Comparison of ENCODE assay signal across 11 cellular contexts in the genomic region with DNA sequence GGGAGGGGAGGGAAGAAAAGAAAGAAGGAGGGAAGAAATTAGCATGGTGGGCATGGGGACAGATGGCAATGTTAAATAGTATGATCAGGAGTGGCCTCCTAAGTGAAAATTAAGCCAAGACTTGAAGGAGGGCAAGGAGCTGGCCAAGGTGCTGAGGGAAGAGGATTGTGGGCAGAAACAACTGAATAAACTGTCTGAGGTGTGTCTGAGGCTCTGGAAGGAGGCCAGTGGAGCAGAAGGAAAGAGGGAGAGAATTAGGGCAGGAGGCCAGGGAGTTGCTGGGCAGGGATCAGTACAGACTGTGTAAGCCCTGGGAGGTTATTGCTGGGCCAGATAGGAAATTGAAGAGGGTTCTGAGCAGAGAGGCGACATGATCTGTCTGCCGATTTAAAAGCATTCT. TPM values are rescaled to one million over a fixed set of nuclear protein-coding genes. Genes with fewer than 3 reads are reported as not detected.
DNase-seq lines count a peak whose midpoint lies in the region; ATAC-seq and TF ChIP-seq lines count a peak whose summit lies in the region.
"Had no signal": no experiment of that assay in that cellular context is flagged by ENCODE, and none has a peak within 500 bp of the region (broad histone marks: within the 10 kb centered on the region; RNA-seq: fewer than 3 reads in every experiment).

No MANE protein-coding gene starts in this region.

- no peak overlapping the region for H2AK5ac ChIP-seq in H9 (ENCODE audit: insufficient read length, low read length)

- H3K23me2 ChIP-seq in H9 (ENCODE audit: insufficient read length, low read depth, low read length, poor library complexity, severe bottlenecking): no peaks in the 10 kb centered on the region

- H4K20me1 ChIP-seq in H9 (ENCODE audit: control insufficient read depth, insufficient read depth, insufficient read length): no peaks in the 10 kb centered on the region

- H2BK5ac ChIP-seq in H9 (ENCODE audit: insufficient read length, low read length): no peak overlapping the region

- H2BK15ac ChIP-seq in H9 (ENCODE audit: low read depth, low read length): no peak overlapping the region

- CTCF ChIA-PET in A673 (lab: Charles Lee): no interaction called here

- no peak overlapping the region for H3K23ac ChIP-seq in H9 (ENCODE audit: insufficient read length, low read depth, low read length)

- H3K9ac ChIP-seq in H9 (ENCODE audit: extremely low read depth, insufficient read length, low read length): no peak overlapping the region

- H3K14ac ChIP-seq in H9 (ENCODE audit: insufficient read depth, low read length): no peak overlapping the region

- H3K9me3 ChIP-seq in A673 (ENCODE audit: low read depth, low read length, poor library complexity, severe bottlenecking): no peaks in the 10 kb centered on the region
- no peaks in the 10 kb centered on the region for H3K9me3 ChIP-seq in H9 (ENCODE audit: control insufficient read depth, low read depth, low read length)
- H3K9me3 ChIP-seq: ascending aorta had no signal

- POLR2A ChIA-PET in A673 (lab: Charles Lee; ENCODE audit: low non-redundant PET): no interaction called here

- ATAC-seq in GM19395 (IDR thresholded peaks at IDR 0.05; ENCODE audit: unreplicated experiment): no peak
- ATAC-seq: Panc1 had no signal

- no peaks in the 10 kb centered on the region for H3K27me3 ChIP-seq in A673 (replicated peaks; ENCODE audit: insufficient read depth, low read depth, low read length, poor library complexity)
- H3K27me3 ChIP-seq in H9 (ENCODE audit: insufficient read depth, low read length): no peaks in the 10 kb centered on the region
- H3K27me3 ChIP-seq: ascending aorta had no signal

- H3T11ph ChIP-seq in H9 (ENCODE audit: low read length): no peak overlapping the region

- no peaks in the 10 kb centered on the region for H3K79me1 ChIP-seq in H9 (ENCODE audit: insufficient read depth, low read depth, low read length, poor library complexity, severe bottlenecking)

- H3K27me3 Mint-ChIP-seq in H9 (ENCODE audit: low read depth): no peaks in the 10 kb centered on the region

- H3K36me3 ChIP-seq in A673 (ENCODE audit: insufficient read depth, low read length, poor library complexity, severe bottlenecking): no peaks in the 10 kb centered on the region
- H3K36me3 ChIP-seq: ascending aorta had no signal

- no peak overlapping the region for H3K4ac ChIP-seq in H9 (ENCODE audit: low read depth, low read length)

- H3K36me3 Mint-ChIP-seq in H9 (ENCODE audit: insufficient read depth in 1 of 3, low read depth in 3 of 3): no peaks in the 10 kb centered on the region

- H3K4me3 Mint-ChIP-seq in H9: no peak overlapping the region

- H3K18ac ChIP-seq in H9 (ENCODE audit: insufficient read length, low read depth, low read length): no peak overlapping the region

- no TSS peak for BruUV-seq in A673 (replicated peaks; lab: Mats Ljungman, UMichigan)

- H3K27ac Mint-ChIP-seq in H9: no peak overlapping the region

- H3K4me1 Mint-ChIP-seq in H9: 0 out of 4 replicates have a peak, but pooled peaks cover 0 to under 1% of the 10 kb centered on the region in 2 experiments

- intact Hi-C loops in A673 (cut with micrococcal nuclease; ENCODE audit: unreplicated experiment): no loop called here

- H2BK12ac ChIP-seq in H9 (ENCODE audit: insufficient read length, low read depth, low read length): no peak overlapping the region

- H3K4me3 ChIP-seq in A673 (ENCODE audit: low read depth, low read length, poor library complexity, severe bottlenecking): no peak overlapping the region
- no peak overlapping the region for H3K4me3 ChIP-seq in fibroblast of villous mesenchyme (ENCODE audit: low read depth, low read length)
- H3K4me3 ChIP-seq: ascending aorta had no signal

- no peak overlapping the region for H2AFZ ChIP-seq in H9 (ENCODE audit: low read length)

- DNase-seq in A673 (ENCODE audit: low spot score) (peak; percentile 27), H9 (peak; percentile 42), UCSD-AML1 (lab: John Stamatoyannopoulos, UW; ENCODE audit: unreplicated experiment) (peak; percentile 6), fibroblast of villous mesenchyme (ENCODE audit: low read depth) (peak; percentile 44), SKM-1 (lab: John Stamatoyannopoulos, UW; ENCODE audit: unreplicated experiment) (no peak), AG20443 (ENCODE audit: low spot score) (no peak), midbrain (lab: John Stamatoyannopoulos, UW) (no peak)
- DNase-seq: NCI-H1105 had no signal

- H3K4me2 ChIP-seq in H9 (ENCODE audit: insufficient read depth, insufficient read length, low read length): no peak overlapping the region

- H2BK20ac ChIP-seq in H9 (ENCODE audit: low read depth, low read length, poor library complexity, severe bottlenecking): no peak overlapping the region

- H3K56ac ChIP-seq in H9 (ENCODE audit: insufficient read length, low read depth, low read length): no peak overlapping the region

- no peaks in the 10 kb centered on the region for H3K4me1 ChIP-seq in A673 (ENCODE audit: insufficient read depth, low read length, poor library complexity, severe bottlenecking)
- no peaks in the 10 kb centered on the region for H3K4me1 ChIP-seq in H9 (ENCODE audit: insufficient read depth, low read length)
- H3K4me1 ChIP-seq: ascending aorta had no signal

- no peak overlapping the region for H4K8ac ChIP-seq in H9 (replicated peaks; ENCODE audit: insufficient read length, low read depth, low read length)

- WGBS in H9 (ENCODE audit: extremely low coverage, insufficient read length, low lambda C conversion rate): no CpG with 5 or more reads among the region's 2 CpGs

- no peaks in the 10 kb centered on the region for H3K79me2 ChIP-seq in H9 (ENCODE audit: insufficient read depth, low read length)

- H3K27ac ChIP-seq in A673 (ENCODE audit: low read depth, low read length, poor library complexity, severe bottlenecking) (no peak overlapping the region), H9 (ENCODE audit: insufficient read length, low read depth, low read length) (no peak overlapping the region)
- H3K27ac ChIP-seq: ascending aorta had no signal

- TF ChIP-seq CTCF in A673 (conservative IDR thresholded peaks at IDR 0.05; ENCODE audit: low read depth, low read length): no peak
- TF ChIP-seq CTCF in H9 (conservative IDR thresholded peaks at IDR 0.05): no peak
- TF ChIP-seq CTCF in fibroblast of villous mesenchyme (IDR thresholded peaks at IDR 0.05; ENCODE audit: insufficient read depth, low read depth, low read length): no peak

- H2BK120ac ChIP-seq in H9 (ENCODE audit: low read depth, low read length, poor library complexity, severe bottlenecking): no peak overlapping the region

- no peak overlapping the region for H4K91ac ChIP-seq in H9 (ENCODE audit: insufficient read length, low read depth, low read length)

- H4K5ac ChIP-seq in H9 (ENCODE audit: insufficient read length, low read depth, low read length): no peak overlapping the region

- H3K9me3 Mint-ChIP-seq in H9: no peaks in the 10 kb centered on the region

RNA-seq across cellular contexts. Expression of a gene that starts 40.6 kb away (rescaled TPM):
- 30.5 and 36.8 TPM in 2 replicates for total RNA-seq in A673 (2021)
- total RNA-seq in H9 (2021): 27.4 and 29.4 TPM in 2 replicates
- total RNA-seq in fibroblast of villous mesenchyme: 13.9 and 19.9 TPM in 2 replicates

Comparison
In these comparisons a context has a peak if more than half of its experiments do, and no peak if none do; other contexts are left out.
1. DNase-seq: peak in A673 (single experiment), H9 (single experiment), UCSD-AML1 (single experiment) and fibroblast of villous mesenchyme (single experiment); none in SKM-1 (single experiment), AG20443 (single experiment) and midbrain (single experiment).